Comparison of ENCODE assay signal across 8 cellular contexts in the genomic region with DNA sequence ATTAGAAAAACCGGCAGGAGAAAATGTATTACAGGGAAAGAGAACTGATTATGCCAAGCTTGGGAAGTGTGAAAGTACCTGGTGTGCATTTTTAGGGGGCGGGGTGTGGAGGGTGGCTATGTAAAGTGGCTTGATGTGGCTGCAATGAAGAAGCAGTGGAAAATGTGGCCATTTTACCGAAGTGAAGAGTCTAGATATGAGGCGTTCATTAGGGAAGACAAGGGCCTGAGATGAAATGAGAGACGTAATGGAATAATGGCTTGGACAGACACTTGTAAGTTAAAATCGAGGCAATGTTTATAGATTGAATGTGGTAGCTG. TPM values are rescaled to one million over a fixed set of nuclear protein-coding genes. Genes with fewer than 3 reads are reported as not detected.
DNase-seq lines count a peak whose midpoint lies in the region; ATAC-seq and TF ChIP-seq lines count a peak whose summit lies in the region.

No MANE protein-coding gene starts in this region.

- peaks cover 76% of the 10 kb centered on the region for H3K4me1 Mint-ChIP-seq in brain

- H3F3A ChIP-seq in SU-DHL-6 (ENCODE audit: insufficient read depth) = peaks cover 18% of the 10 kb centered on the region

- H3K9me3 Mint-ChIP-seq in brain = peaks cover 0 to 8% (median 4%) of the 10 kb centered on the region in 5 experiments

- no peaks in the 10 kb centered on the region for H4K20me1 ChIP-seq in SU-DHL-6 (ENCODE audit: low read depth, low read length)

- peaks cover 23% of the 10 kb centered on the region for H3K27me3 Mint-ChIP-seq in brain

- TF ChIP-seq CTCF in BE2C (IDR thresholded peaks at IDR 0.05; ENCODE audit: low read depth, low read length) (no peak), HFF-Myc (IDR thresholded peaks at IDR 0.05; ENCODE audit: low read depth, low read length, missing control alignments) (no peak), SU-DHL-6 (IDR thresholded peaks at IDR 0.05; ENCODE audit: insufficient read depth, low read length, poor library complexity, severe bottlenecking) (no peak), brain (conservative IDR thresholded peaks at IDR 0.05) (no peak), lower lobe of right lung (IDR thresholded peaks at IDR 0.05) (no peak)

- H3K27me3 ChIP-seq in BE2C (no peaks in the 10 kb centered on the region), SU-DHL-6 (ENCODE audit: low read length) (no peaks in the 10 kb centered on the region), lower lobe of right lung (ENCODE audit: low read depth) (no peaks in the 10 kb centered on the region)

- peaks cover under 1% of the 10 kb centered on the region; the same call in 1 of the 2 replicates for H3K36me3 ChIP-seq in BE2C
- no peaks in the 10 kb centered on the region for H3K36me3 ChIP-seq in SU-DHL-6 (ENCODE audit: low read length)
- no peaks in the 10 kb centered on the region for H3K36me3 ChIP-seq in lower lobe of right lung

- peak overlapping the region; percentile 79 for H3K9ac ChIP-seq in SU-DHL-6 (ENCODE audit: low read length)

- H3K4me3 Mint-ChIP-seq in brain = peak overlapping the region; percentile 93 to 96 (median 94)

- H3K4me2 ChIP-seq in SU-DHL-6 (ENCODE audit: low read depth, low read length, poor library complexity, severe bottlenecking) = peak overlapping the region; percentile 79

- no peak for DNase-seq in BE2C
- no peak for DNase-seq in HFF-Myc (ENCODE audit: extremely low read depth, low read depth)
- no peak for DNase-seq in lower lobe of right lung
- DNase-seq in stimulated activated naive CD4-positive, alpha-beta T cell treated with Interleukin-2 at 50 U/mL for 16 hours (lab: John Stamatoyannopoulos, UW) = peak; percentile 29

- H3K79me2 ChIP-seq in SU-DHL-6 (ENCODE audit: insufficient read depth, low read length) = peaks cover 64% of the 10 kb centered on the region

- H3K4me1 ChIP-seq in BE2C = peaks cover 4% of the 10 kb centered on the region; the same call in 1 of the 2 replicates
- peaks cover 32% of the 10 kb centered on the region for H3K4me1 ChIP-seq in lower lobe of right lung

- H3K27ac ChIP-seq in SU-DHL-6 (ENCODE audit: low read depth, low read length) (peak overlapping the region; percentile 82), lower lobe of right lung (peak overlapping the region; percentile 97)

- peak in 1 of 2 donors; percentile 12 for ATAC-seq in lower lobe of right lung
- ATAC-seq in GM21381 (IDR thresholded peaks at IDR 0.05; ENCODE audit: unreplicated experiment) = no peak
- no peak for ATAC-seq in GM21825 (IDR thresholded peaks at IDR 0.05; ENCODE audit: unreplicated experiment)

- H3K9me3 ChIP-seq in BE2C = no peaks in the 10 kb centered on the region
- no peaks in the 10 kb centered on the region for H3K9me3 ChIP-seq in SU-DHL-6 (ENCODE audit: insufficient read depth, low read length)
- no peaks in the 10 kb centered on the region for H3K9me3 ChIP-seq in lower lobe of right lung

- no peaks in the 10 kb centered on the region for H3K9me2 ChIP-seq in SU-DHL-6 (replicated peaks; ENCODE audit: insufficient read depth, low read length)

- H2AFZ ChIP-seq in SU-DHL-6 (ENCODE audit: low read depth, low read length, severe bottlenecking) = peak overlapping the region; percentile 87

- intact Hi-C loops in lower lobe of right lung (cut with DNase I) = no loop called here

- peak overlapping the region; percentile 97 to 99 (median 99) for H3K27ac Mint-ChIP-seq in brain

- H3K4me3 ChIP-seq in BE2C (ENCODE audit: low read depth, low read length) (peak overlapping the region; percentile 93), HFF-Myc (replicated peaks; ENCODE audit: low read depth, low read length) (peak overlapping the region; percentile 84), SU-DHL-6 (ENCODE audit: insufficient read depth, low read length, poor library complexity, severe bottlenecking) (peak overlapping the region; percentile 86), lower lobe of right lung (peak overlapping the region; percentile 88)

- H3K36me3 Mint-ChIP-seq in brain = peaks cover 25% of the 10 kb centered on the region

RNA-seq across cellular contexts. Expression of a gene that starts 1.2 kb away (rescaled TPM):
- 48.4 TPM for polyA plus RNA-seq in BE2C (2012; ENCODE audit: insufficient read depth, insufficient read length, low read depth)
- 11.6 TPM for polyA plus RNA-seq in brain (ENCODE audit: insufficient read depth, low read depth, low replicate concordance)
- total RNA-seq in lower lobe of right lung = 64.2 TPM

RNA-seq across cellular contexts. Expression of a gene that starts 1.5 kb away (rescaled TPM):
- 2.4 TPM for polyA plus RNA-seq in BE2C (2012; ENCODE audit: insufficient read depth, insufficient read length, low read depth)
- 1.6 TPM for polyA plus RNA-seq in brain (ENCODE audit: insufficient read depth, low read depth, low replicate concordance)
- total RNA-seq in lower lobe of right lung = 22.9 TPM
